In the genomic region with DNA sequence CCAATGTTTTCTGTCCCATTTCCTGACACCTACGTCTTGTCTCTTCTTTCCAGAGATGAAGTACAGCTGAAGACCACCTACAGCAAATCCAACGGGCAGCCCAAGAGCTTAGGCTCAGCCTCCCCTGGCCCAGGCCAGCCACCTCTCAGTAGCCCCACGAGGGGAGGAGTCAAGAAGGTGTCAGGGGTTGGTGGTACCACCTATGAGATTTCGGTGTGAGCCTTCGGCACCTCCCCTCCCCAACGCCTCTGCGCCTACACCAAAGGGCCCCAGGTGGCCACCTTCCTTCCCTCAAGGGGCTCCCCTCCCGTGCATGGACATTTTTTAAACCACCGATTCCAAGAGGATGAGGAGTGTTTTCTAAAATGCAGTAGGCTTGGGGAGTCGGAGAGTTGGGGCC, we compare ENCODE assay signal across 1 cellular context.
TF ChIP-seq lines count a peak whose summit lies in the region.

No MANE protein-coding gene starts in this region.

TF ChIP-seq in GM23338, 12 proteins besides CTCF, POLR2A, EP300 and RAD21 (continued from another document):
- TF ChIP-seq, protein P1, sequence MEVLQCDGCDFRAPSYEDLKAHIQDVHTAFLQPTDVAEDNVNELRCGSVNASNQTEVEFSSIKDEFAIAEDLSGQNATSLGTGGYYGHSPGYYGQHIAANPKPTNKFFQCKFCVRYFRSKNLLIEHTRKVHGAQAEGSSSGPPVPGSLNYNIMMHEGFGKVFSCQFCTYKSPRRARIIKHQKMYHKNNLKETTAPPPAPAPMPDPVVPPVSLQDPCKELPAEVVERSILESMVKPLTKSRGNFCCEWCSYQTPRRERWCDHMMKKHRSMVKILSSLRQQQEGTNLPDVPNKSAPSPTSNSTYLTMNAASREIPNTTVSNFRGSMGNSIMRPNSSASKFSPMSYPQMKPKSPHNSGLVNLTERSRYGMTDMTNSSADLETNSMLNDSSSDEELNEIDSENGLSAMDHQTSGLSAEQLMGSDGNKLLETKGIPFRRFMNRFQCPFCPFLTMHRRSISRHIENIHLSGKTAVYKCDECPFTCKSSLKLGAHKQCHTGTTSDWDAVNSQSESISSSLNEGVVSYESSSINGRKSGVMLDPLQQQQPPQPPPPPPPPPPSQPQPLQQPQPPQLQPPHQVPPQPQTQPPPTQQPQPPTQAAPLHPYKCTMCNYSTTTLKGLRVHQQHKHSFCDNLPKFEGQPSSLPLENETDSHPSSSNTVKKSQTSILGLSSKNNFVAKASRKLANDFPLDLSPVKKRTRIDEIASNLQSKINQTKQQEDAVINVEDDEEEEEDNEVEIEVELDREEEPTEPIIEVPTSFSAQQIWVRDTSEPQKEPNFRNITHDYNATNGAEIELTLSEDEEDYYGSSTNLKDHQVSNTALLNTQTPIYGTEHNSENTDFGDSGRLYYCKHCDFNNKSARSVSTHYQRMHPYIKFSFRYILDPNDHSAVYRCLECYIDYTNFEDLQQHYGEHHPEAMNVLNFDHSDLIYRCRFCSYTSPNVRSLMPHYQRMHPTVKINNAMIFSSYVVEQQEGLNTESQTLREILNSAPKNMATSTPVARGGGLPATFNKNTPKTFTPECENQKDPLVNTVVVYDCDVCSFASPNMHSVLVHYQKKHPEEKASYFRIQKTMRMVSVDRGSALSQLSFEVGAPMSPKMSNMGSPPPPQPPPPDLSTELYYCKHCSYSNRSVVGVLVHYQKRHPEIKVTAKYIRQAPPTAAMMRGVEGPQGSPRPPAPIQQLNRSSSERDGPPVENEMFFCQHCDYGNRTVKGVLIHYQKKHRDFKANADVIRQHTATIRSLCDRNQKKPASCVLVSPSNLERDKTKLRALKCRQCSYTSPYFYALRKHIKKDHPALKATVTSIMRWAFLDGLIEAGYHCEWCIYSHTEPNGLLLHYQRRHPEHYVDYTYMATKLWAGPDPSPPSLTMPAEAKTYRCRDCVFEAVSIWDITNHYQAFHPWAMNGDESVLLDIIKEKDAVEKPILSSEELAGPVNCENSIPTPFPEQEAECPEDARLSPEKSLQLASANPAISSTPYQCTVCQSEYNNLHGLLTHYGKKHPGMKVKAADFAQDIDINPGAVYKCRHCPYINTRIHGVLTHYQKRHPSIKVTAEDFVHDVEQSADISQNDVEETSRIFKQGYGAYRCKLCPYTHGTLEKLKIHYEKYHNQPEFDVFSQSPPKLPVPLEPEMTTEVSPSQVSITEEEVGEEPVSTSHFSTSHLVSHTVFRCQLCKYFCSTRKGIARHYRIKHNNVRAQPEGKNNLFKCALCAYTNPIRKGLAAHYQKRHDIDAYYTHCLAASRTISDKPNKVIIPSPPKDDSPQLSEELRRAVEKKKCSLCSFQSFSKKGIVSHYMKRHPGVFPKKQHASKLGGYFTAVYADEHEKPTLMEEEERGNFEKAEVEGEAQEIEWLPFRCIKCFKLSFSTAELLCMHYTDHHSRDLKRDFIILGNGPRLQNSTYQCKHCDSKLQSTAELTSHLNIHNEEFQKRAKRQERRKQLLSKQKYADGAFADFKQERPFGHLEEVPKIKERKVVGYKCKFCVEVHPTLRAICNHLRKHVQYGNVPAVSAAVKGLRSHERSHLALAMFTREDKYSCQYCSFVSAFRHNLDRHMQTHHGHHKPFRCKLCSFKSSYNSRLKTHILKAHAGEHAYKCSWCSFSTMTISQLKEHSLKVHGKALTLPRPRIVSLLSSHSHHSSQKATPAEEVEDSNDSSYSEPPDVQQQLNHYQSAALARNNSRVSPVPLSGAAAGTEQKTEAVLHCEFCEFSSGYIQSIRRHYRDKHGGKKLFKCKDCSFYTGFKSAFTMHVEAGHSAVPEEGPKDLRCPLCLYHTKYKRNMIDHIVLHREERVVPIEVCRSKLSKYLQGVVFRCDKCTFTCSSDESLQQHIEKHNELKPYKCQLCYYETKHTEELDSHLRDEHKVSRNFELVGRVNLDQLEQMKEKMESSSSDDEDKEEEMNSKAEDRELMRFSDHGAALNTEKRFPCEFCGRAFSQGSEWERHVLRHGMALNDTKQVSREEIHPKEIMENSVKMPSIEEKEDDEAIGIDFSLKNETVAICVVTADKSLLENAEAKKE (CRISPR knock-in tag; IDR thresholded peaks at IDR 0.05), result no peak
- TF ChIP-seq EZH2 (IDR thresholded peaks at IDR 0.05; ENCODE audit: low read depth, unreplicated experiment), result no peak
- TF ChIP-seq POLR2AphosphoS5 (IDR thresholded peaks at IDR 0.05; ENCODE audit: low read depth), result no peak
- no peak for TF ChIP-seq CREB1 (CRISPR knock-in tag; IDR thresholded peaks at IDR 0.05; ENCODE audit: low read depth)
- TF ChIP-seq NANOG (IDR thresholded peaks at IDR 0.05; ENCODE audit: borderline replicate concordance), result no peak
- TF ChIP-seq, protein P2, sequence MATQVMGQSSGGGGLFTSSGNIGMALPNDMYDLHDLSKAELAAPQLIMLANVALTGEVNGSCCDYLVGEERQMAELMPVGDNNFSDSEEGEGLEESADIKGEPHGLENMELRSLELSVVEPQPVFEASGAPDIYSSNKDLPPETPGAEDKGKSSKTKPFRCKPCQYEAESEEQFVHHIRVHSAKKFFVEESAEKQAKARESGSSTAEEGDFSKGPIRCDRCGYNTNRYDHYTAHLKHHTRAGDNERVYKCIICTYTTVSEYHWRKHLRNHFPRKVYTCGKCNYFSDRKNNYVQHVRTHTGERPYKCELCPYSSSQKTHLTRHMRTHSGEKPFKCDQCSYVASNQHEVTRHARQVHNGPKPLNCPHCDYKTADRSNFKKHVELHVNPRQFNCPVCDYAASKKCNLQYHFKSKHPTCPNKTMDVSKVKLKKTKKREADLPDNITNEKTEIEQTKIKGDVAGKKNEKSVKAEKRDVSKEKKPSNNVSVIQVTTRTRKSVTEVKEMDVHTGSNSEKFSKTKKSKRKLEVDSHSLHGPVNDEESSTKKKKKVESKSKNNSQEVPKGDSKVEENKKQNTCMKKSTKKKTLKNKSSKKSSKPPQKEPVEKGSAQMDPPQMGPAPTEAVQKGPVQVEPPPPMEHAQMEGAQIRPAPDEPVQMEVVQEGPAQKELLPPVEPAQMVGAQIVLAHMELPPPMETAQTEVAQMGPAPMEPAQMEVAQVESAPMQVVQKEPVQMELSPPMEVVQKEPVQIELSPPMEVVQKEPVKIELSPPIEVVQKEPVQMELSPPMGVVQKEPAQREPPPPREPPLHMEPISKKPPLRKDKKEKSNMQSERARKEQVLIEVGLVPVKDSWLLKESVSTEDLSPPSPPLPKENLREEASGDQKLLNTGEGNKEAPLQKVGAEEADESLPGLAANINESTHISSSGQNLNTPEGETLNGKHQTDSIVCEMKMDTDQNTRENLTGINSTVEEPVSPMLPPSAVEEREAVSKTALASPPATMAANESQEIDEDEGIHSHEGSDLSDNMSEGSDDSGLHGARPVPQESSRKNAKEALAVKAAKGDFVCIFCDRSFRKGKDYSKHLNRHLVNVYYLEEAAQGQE (IDR thresholded peaks at IDR 0.05; ENCODE audit: unreplicated experiment), result no peak
- TF ChIP-seq ZNF331 (CRISPR knock-in tag; IDR thresholded peaks at IDR 0.05; ENCODE audit: low read depth), result no peak
- no peak for TF ChIP-seq STAT1 (IDR thresholded peaks at IDR 0.05; ENCODE audit: unreplicated experiment)
- TF ChIP-seq EZH2phosphoT487 (IDR thresholded peaks at IDR 0.05; ENCODE audit: unreplicated experiment), result no peak
